In genomic region chrX:134025986-134026731, GRCh38 we compare ENCODE assay signal across 14 cellular contexts. TPM values are rescaled to one million over a fixed set of nuclear protein-coding genes. Genes with fewer than 3 reads are reported as not detected.
DNase-seq lines count a peak whose midpoint lies in the region; ATAC-seq, FAIRE-seq and TF ChIP-seq lines count a peak whose summit lies in the region.
"Had no signal": no experiment of that assay in that cellular context is flagged by ENCODE, and none has a peak within 500 bp of the region (broad histone marks: within the 10 kb centered on the region; RNA-seq: fewer than 3 reads in every experiment).

No MANE protein-coding gene starts in this region.

- SMC1A ChIA-PET in GM12878 (lab: Charles Lee; ENCODE audit: uncharacterized antibody, unreplicated experiment): interaction anchor here (1.4 to 2.0 kb wide), 2 partner anchors 232 to 234 kb away, joined by 6 to 11 read pairs; no protein-coding TSS in a partner anchor

- in situ Hi-C loops in GM12878 (cut with MboI): no loop called here
- in situ Hi-C loops in brain microvascular endothelial cell (cut with HindIII; ENCODE audit: low pct_ligation_motif_present, low sequenced_read_pairs): no loop called here

- H3K4me3 ChIP-seq in BLaER1: no peak overlapping the region
- no peak overlapping the region for H3K4me3 ChIP-seq in GM12878
- peak overlapping the region; percentile 12 for H3K4me3 ChIP-seq in mucosa of stomach (ENCODE audit: low read length)
- H3K4me3 ChIP-seq in brain microvascular endothelial cell (ENCODE audit: low read depth, low read length): no peak overlapping the region

- H3K27ac ChIP-seq in BLaER1: no peak overlapping the region
- H3K27ac ChIP-seq in GM12878 (ENCODE audit: control insufficient read depth, insufficient read depth): no peak overlapping the region
- H3K27ac ChIP-seq in brain microvascular endothelial cell: no peak overlapping the region
- H3K27ac ChIP-seq: gastroesophageal sphincter had no signal

- peak; percentile 23 for FAIRE-seq in GM12891 (lab: Jason Lieb, UNC)
- FAIRE-seq in GM12878 (lab: Jason Lieb, UNC): no peak

- H3K79me2 ChIP-seq in GM12878 (ENCODE audit: control insufficient read depth, insufficient read depth, low read length): no peaks in the 10 kb centered on the region

- H3K27me3 ChIP-seq in BLaER1: peaks cover 82% of the 10 kb centered on the region
- no peaks in the 10 kb centered on the region; a peak in 1 of 4 replicates for H3K27me3 ChIP-seq in GM12878 (replicated peaks in 1 of 2; ENCODE audit: control insufficient read depth in 2 of 2, insufficient read depth in 2 of 2, low read length in 1 of 2)
- no peaks in the 10 kb centered on the region for H3K27me3 ChIP-seq in mucosa of stomach (ENCODE audit: control insufficient read depth, insufficient read depth, low read length)
- H3K27me3 ChIP-seq in brain microvascular endothelial cell (replicated peaks): no peaks in the 10 kb centered on the region
- H3K27me3 ChIP-seq: gastroesophageal sphincter had no signal

- no peak overlapping the region for H2AFZ ChIP-seq in GM12878 (ENCODE audit: control insufficient read depth, low read depth, low read length)

- H3K4me1 ChIP-seq in BLaER1 (0 out of 2 replicates have a peak, but pooled peaks cover 6% of the 10 kb centered on the region), GM12878 (ENCODE audit: control insufficient read depth, insufficient read depth, low read length) (no peaks in the 10 kb centered on the region), mucosa of stomach (ENCODE audit: control insufficient read depth, insufficient read depth, low read length) (no peaks in the 10 kb centered on the region)
- H3K4me1 ChIP-seq: gastroesophageal sphincter had no signal

- TF ChIP-seq EP300 in GM12878 (IDR thresholded peaks at IDR 0.05; ENCODE audit: borderline replicate concordance in 1 of 2, control insufficient read depth in 1 of 2, low read depth in 2 of 2, low read length in 2 of 2): no peak

- POLR2A ChIA-PET in GM12878 (lab: Charles Lee): interaction anchor here (0.6 kb wide), 1 partner anchor 370 kb away, joined by 3 read pairs; no protein-coding TSS in a partner anchor

- no TSS peak for BruUV-seq in GM12878 (replicated peaks; lab: Mats Ljungman, UMichigan)

- peak; percentile 31; the same call in 1 of the 3 replicates for ATAC-seq in GM12878
- ATAC-seq in HG03159 (IDR thresholded peaks at IDR 0.05; ENCODE audit: unreplicated experiment): no peak

- TF ChIP-seq CTCF in GM12878 (IDR thresholded peaks at IDR 0.05 in 2 of 3, conservative IDR thresholded peaks at IDR 0.05 in 1 of 3; ENCODE audit: control insufficient read depth in 2 of 3, extremely low read depth in 1 of 3, insufficient read depth in 1 of 3, low read depth in 3 of 3, low read length in 3 of 3): no peak
- no peak for TF ChIP-seq CTCF in brain microvascular endothelial cell (IDR thresholded peaks at IDR 0.05; ENCODE audit: low read depth, low read length, missing control alignments)

- no peak overlapping the region for H3K9ac ChIP-seq in BLaER1
- no peak overlapping the region for H3K9ac ChIP-seq in GM12878 (ENCODE audit: control insufficient read depth, insufficient read depth, low read length)
- H3K9ac ChIP-seq in mucosa of stomach (ENCODE audit: low read length): no peak overlapping the region

- H3K9me3 ChIP-seq in BLaER1 (no peaks in the 10 kb centered on the region), GM12878 (replicated peaks; ENCODE audit: control insufficient read depth, insufficient read depth, low read length) (no peaks in the 10 kb centered on the region), mucosa of stomach (ENCODE audit: control insufficient read depth, low read length) (no peaks in the 10 kb centered on the region)
- H3K9me3 ChIP-seq: gastroesophageal sphincter had no signal

- intact Hi-C loops in GM12878 (cut with micrococcal nuclease; ENCODE audit: unreplicated experiment): loop anchor here (1.0 kb wide), 1 partner anchor 234 kb away; no protein-coding TSS in a partner anchor

- CTCF ChIA-PET in GM12878 (lab: Yijun Ruan, JAX): interaction anchor here (0.8 to 2.5 kb wide), 5 partner anchors 104 to 234 kb away, joined by 3 to 25 read pairs (median 4); no protein-coding TSS in a partner anchor

- RAD21 ChIA-PET in GM12878 (lab: Charles Lee; ENCODE audit: unreplicated experiment): interaction anchor here (1.9 kb wide), 1 partner anchor 234 kb away, joined by 13 read pairs; no protein-coding TSS in a partner anchor

- 0 out of 2 replicates have a peak, but pooled peaks cover 7% of the 10 kb centered on the region for H4K20me1 ChIP-seq in BLaER1
- H4K20me1 ChIP-seq in GM12878 (ENCODE audit: control insufficient read depth, insufficient read depth): no peaks in the 10 kb centered on the region

- no peak for TF ChIP-seq RAD21 in GM12878 (IDR thresholded peaks at IDR 0.05; ENCODE audit: insufficient read depth, low read depth, low read length)

- WGBS in GM12878 (ENCODE audit: insufficient coverage, insufficient replicate concordance, low lambda C conversion rate, missing lambda C conversion rate): 20% methylated on average over 11 of the region's 11 CpGs

- DNase-seq in GM12891 (ENCODE audit: insufficient read length, low spot score) (no peak), GM12878 (ENCODE audit: low read depth, low spot score) (no peak), putamen (ENCODE audit: low spot score) (no peak), brain microvascular endothelial cell (no peak), HUDEP-2 (lab: John Stamatoyannopoulos, UW; ENCODE audit: unreplicated experiment in 76 of 76) (no peak)
- DNase-seq: activated CD8-positive, alpha-beta memory T cell treated with anti-CD3 and anti-CD28 coated beads, Interleukin-2, amount 50 U/mL, for 48 hours; COR-L47; MV-4-11; NCI-H748 treated with DMSO at 0.1 percent for 48 hours had no signal

- H3K36me3 ChIP-seq in BLaER1: no peaks in the 10 kb centered on the region
- H3K36me3 ChIP-seq in GM12878 (ENCODE audit: control insufficient read depth in 2 of 2, insufficient read depth in 2 of 2, low read length in 1 of 2): no peaks in the 10 kb centered on the region
- no peaks in the 10 kb centered on the region for H3K36me3 ChIP-seq in mucosa of stomach (ENCODE audit: control insufficient read depth, insufficient read depth, low read length)
- H3K36me3 ChIP-seq in brain microvascular endothelial cell (replicated peaks): no peaks in the 10 kb centered on the region
- H3K36me3 ChIP-seq: gastroesophageal sphincter had no signal

- TF ChIP-seq POLR2A in GM12891 (IDR thresholded peaks at IDR 0.05; ENCODE audit: low read depth, low read length): no peak
- no peak for TF ChIP-seq POLR2A in GM12878 (IDR thresholded peaks at IDR 0.05; ENCODE audit: low read depth, low read length)

- H3K4me2 ChIP-seq in BLaER1 (peak overlapping the region; percentile 48), GM12878 (ENCODE audit: control insufficient read depth, insufficient read depth) (no peak overlapping the region)

TF ChIP-seq in GM12891, 5 proteins besides CTCF, POLR2A, EP300 and RAD21:
- TF ChIP-seq POU2F2 (IDR thresholded peaks at IDR 0.05; ENCODE audit: low read depth, low read length) (no peak), SPI1 (IDR thresholded peaks at IDR 0.05; ENCODE audit: low read depth, low read length) (no peak), PAX5 (IDR thresholded peaks at IDR 0.05; ENCODE audit: insufficient read depth, low read length, severe bottlenecking) (no peak), POLR2AphosphoS5 (IDR thresholded peaks at IDR 0.05; ENCODE audit: low read depth, low read length) (no peak), TAF1 (IDR thresholded peaks at IDR 0.05; ENCODE audit: low read depth, low read length) (no peak)

TF ChIP-seq in GM12878, 131 proteins besides CTCF, POLR2A, EP300 and RAD21:
- TF ChIP-seq ZZZ3 (IDR thresholded peaks at IDR 0.05; ENCODE audit: control insufficient read depth, insufficient read length, low read depth): no peak
- no peak for TF ChIP-seq MTA2 (IDR thresholded peaks at IDR 0.05; ENCODE audit: low read depth)
- TF ChIP-seq MEF2A (IDR thresholded peaks at IDR 0.05; ENCODE audit: insufficient read depth, low read depth, low read length): no peak
- no peak for TF ChIP-seq CHD1 (IDR thresholded peaks at IDR 0.05; ENCODE audit: low read depth, low read length)
- TF ChIP-seq LARP7 (IDR thresholded peaks at IDR 0.05): no peak
- TF ChIP-seq TAF1 (IDR thresholded peaks at IDR 0.05; ENCODE audit: borderline replicate concordance, low read depth, low read length): no peak
- TF ChIP-seq SREBF2 (IDR thresholded peaks at IDR 0.05; ENCODE audit: low read length): no peak
- no peak for TF ChIP-seq HCFC1 (IDR thresholded peaks at IDR 0.05; ENCODE audit: low read length)
- TF ChIP-seq MTA3 (IDR thresholded peaks at IDR 0.05; ENCODE audit: borderline replicate concordance, low read length): no peak

RNA-seq across cellular contexts. Expression of gene GPC3, which starts 40.8 kb away (rescaled TPM):
- not detected for polyA plus RNA-seq in GM12891 (2012; ENCODE audit: low read depth, missing spikeins)
- not detected in 2 replicates for total RNA-seq in GM12878 (2013; cell fraction: nucleolus; rRNA removed)
- total RNA-seq in GM12878 (2014; rRNA removed) (not detected in 2 replicates), GM12878 (2014; rRNA removed; fragmentation: Illumina TruSeq; extraction: Trizol) (not detected in 2 replicates), GM12878 (2021) (0.58 and 0.82 TPM in 2 replicates)
- polyA plus RNA-seq in GM12878 (2011; ENCODE audit: low read depth): not detected
- polyA plus RNA-seq in GM12878 (2011; rRNA removed) (not detected in 2 replicates), GM12878 (2014; fragmentation: Illumina TruSeq; extraction: Trizol) (not detected in 2 replicates), GM12878 (2014; fragmentation: Nextera tagmentation; extraction: Ambion mirVana) (not detected), GM12878 (2014; rRNA removed) (not detected in 2 replicates), GM12878 (2016; fragmentation: Nextera tagmentation; extraction: Ambion mirVana) (under 1 TPM in 1 of 2 experiments, not detected in 1; 0.09 TPM)
- 0.03 and 0.04 TPM in 2 replicates for polyA plus RNA-seq in GM12878 (2011; cell fraction: cytosol; rRNA removed)
- polyA plus RNA-seq in GM12878 (2011; cell fraction: nucleus; rRNA removed): not detected in 2 replicates
- not detected in 2 replicates for polyA plus RNA-seq in GM12878 (2012)
- polyA minus RNA-seq in GM12878 (2011; rRNA and poly(A)+ RNA removed): not detected in 2 replicates
- polyA minus RNA-seq in GM12878 (2011; cell fraction: cytosol; rRNA and poly(A)+ RNA removed): not detected in 2 replicates
- not detected in 2 replicates for polyA minus RNA-seq in GM12878 (2011; cell fraction: nucleus; rRNA and poly(A)+ RNA removed)
- total RNA-seq: myocyte had no signal
